8 cellular contexts compared by ENCODE assay signal in genomic region chr7:6589829-6590644, GRCh38. TPM values are rescaled to one million over a fixed set of nuclear protein-coding genes. Genes with fewer than 3 reads are reported as not detected.
A peak's percentile ranks its signal among the peaks of the same experiment; 100 is the strongest.
DNase-seq lines count a peak whose midpoint lies in the region; TF ChIP-seq lines count a peak whose summit lies in the region.

TSS of gene INTS15 (plus strand) at chr7:6590021. CDS start at chr7:6590284, 263 bp downstream.

- peak in 1 of 2 experiments; percentile 26; a peak in 1 of 4 replicates for TF ChIP-seq EP300 in SK-N-SH (IDR thresholded peaks at IDR 0.05; ENCODE audit: borderline replicate concordance in 1 of 2, low read depth in 1 of 2, low read length in 1 of 2)
- no peak for TF ChIP-seq EP300 in ovary (IDR thresholded peaks at IDR 0.05)

- CTCF ChIA-PET in SK-N-SH (lab: Yijun Ruan, JAX): interaction anchor here (0.5 to 4.2 kb wide), 35 partner anchors 8 to 723 kb away, joined by 3 to 65 read pairs (median 4); partner anchors contain the start of gene ZDHHC4

- H3K9me3 ChIP-seq in SK-N-SH (no peaks in the 10 kb centered on the region), ovary (no peaks in the 10 kb centered on the region), thymus (ENCODE audit: control insufficient read depth) (no peaks in the 10 kb centered on the region)

- H3F3A ChIP-seq in SK-N-SH (replicated peaks; ENCODE audit: insufficient read depth): peaks cover 12% of the 10 kb centered on the region

- H3K27me3 ChIP-seq in SK-N-SH (ENCODE audit: insufficient read depth) (no peaks in the 10 kb centered on the region), ovary (no peaks in the 10 kb centered on the region), thymus (ENCODE audit: control insufficient read depth, insufficient read depth) (no peaks in the 10 kb centered on the region)

- H3K4me3 ChIP-seq in SK-N-SH (ENCODE audit: low read depth in 2 of 2, low read length in 1 of 2) (peak within 1 kb of the TSS; percentile 63 to 99), ovary (peak within 1 kb of the TSS; percentile 80), thymus (ENCODE audit: low read length) (peak within 1 kb of the TSS; percentile 95)

- peak; percentile 59 for TF ChIP-seq POLR2A in ovary (IDR thresholded peaks at IDR 0.05)

- peak within 1 kb of the TSS; percentile 80 for H3K9ac ChIP-seq in SK-N-SH

- peaks cover 2 to 7% of the 10 kb centered on the region in 2 experiments; a peak in 1 of 4 replicates for H3K4me1 ChIP-seq in SK-N-SH (ENCODE audit: control insufficient read depth in 1 of 2, insufficient read depth in 2 of 2, low read depth in 1 of 2, low read length in 1 of 2)
- H3K4me1 ChIP-seq in ovary (ENCODE audit: insufficient read depth): no peaks in the 10 kb centered on the region
- peaks cover 7% of the 10 kb centered on the region for H3K4me1 ChIP-seq in thymus (ENCODE audit: control insufficient read depth, insufficient read depth, low read length)

- under 1% methylated on average over 33 of the region's 107 CpGs for WGBS in SK-N-SH (ENCODE audit: low lambda C conversion rate)
- WGBS in ovary, 3 donors: 0 to 1% (median 0%) methylated on average over 54 to 107 of the region's 107 CpGs
- WGBS in thymus: under 1% methylated on average over 107 of the region's 107 CpGs

- peak within 1 kb of the TSS; percentile 85 for H2AFZ ChIP-seq in SK-N-SH (ENCODE audit: low read depth)

- H3K27ac ChIP-seq in SK-N-SH (ENCODE audit: low read depth in 2 of 2, low read length in 1 of 2) (peak within 1 kb of the TSS; percentile 62 to 75; a peak in 3 of 4 replicates), ovary (peak within 1 kb of the TSS; percentile 68 to 70), thymus (ENCODE audit: low read depth) (peak within 1 kb of the TSS; percentile 99)

- intact Hi-C loops in ovary (cut with DNase I): loop anchor here in 1 of 4 donors (10.0 kb wide), 1 partner anchor 595 kb away; the partner anchor contains the start of gene C1GALT1

- H3K9me2 ChIP-seq in SK-N-SH: no peaks in the 10 kb centered on the region

- DNase-seq in GM04504 (ENCODE audit: low read depth): peak; percentile 58
- DNase-seq in GOT3 (lab: John Stamatoyannopoulos, UW): peak; percentile 68
- DNase-seq in LHCN-M2 (ENCODE audit: low read depth): peak; percentile 76
- peak; percentile 99 for DNase-seq in SK-N-SH
- DNase-seq in activated naive CD4-positive, alpha-beta T cell treated with anti-CD3 and anti-CD28 coated beads, Interleukin-2, amount 50 U/mL, for 16 hours: peak; percentile 83
- peak; percentile 83 for DNase-seq in glomerular visceral epithelial cell (ENCODE audit: extremely low spot score)
- peak; percentile 74 to 89 (median 83) for DNase-seq in ovary

- TF ChIP-seq CTCF in SK-N-SH (IDR thresholded peaks at IDR 0.05) (peak; percentile 62), ovary (IDR thresholded peaks at IDR 0.05) (peak; percentile 32 to 96 (median 93))

- H3K36me3 ChIP-seq in SK-N-SH (replicated peaks in 1 of 2; ENCODE audit: control insufficient read depth in 1 of 2, insufficient read depth in 2 of 2, low read length in 1 of 2): peaks cover 23 to 60% of the 10 kb centered on the region in 2 experiments
- H3K36me3 ChIP-seq in ovary: no peaks in the 10 kb centered on the region
- H3K36me3 ChIP-seq in thymus (ENCODE audit: control insufficient read depth, insufficient read depth): peaks cover 41% of the 10 kb centered on the region

- H4K20me1 ChIP-seq in SK-N-SH (ENCODE audit: insufficient read depth): no peaks in the 10 kb centered on the region

- TF ChIP-seq RAD21 in SK-N-SH (IDR thresholded peaks at IDR 0.05; ENCODE audit: low read length): peak; percentile 49

- peak within 1 kb of the TSS; percentile 96 for H3K4me2 ChIP-seq in SK-N-SH

- peaks cover 30% of the 10 kb centered on the region for H3K79me2 ChIP-seq in SK-N-SH (ENCODE audit: insufficient read depth)

- POLR2A ChIA-PET in SK-N-SH (lab: Yijun Ruan, JAX): interaction anchor here (0.6 to 2.9 kb wide), 7 partner anchors 10 to 201 kb away, joined by 3 to 16 read pairs (median 4); partner anchors contain the start of genes ZDHHC4, ZNF316 and ZNF853

TF ChIP-seq in SK-N-SH, 30 proteins besides CTCF, POLR2A, EP300 and RAD21:
- no peak for TF ChIP-seq RCOR1 (IDR thresholded peaks at IDR 0.05; ENCODE audit: low read length)
- TF ChIP-seq PBX3 (IDR thresholded peaks at IDR 0.05): peak; percentile 26; the same call in 1 of the 2 replicates
- peak; percentile 55; the same call in 1 of the 2 replicates for TF ChIP-seq REST (IDR thresholded peaks at IDR 0.05; ENCODE audit: low read depth, low read length)
- no peak for TF ChIP-seq CHD2 (IDR thresholded peaks at IDR 0.05; ENCODE audit: low read length, partially characterized antibody)
- TF ChIP-seq SIN3A (IDR thresholded peaks at IDR 0.05; ENCODE audit: borderline replicate concordance, low read depth, low read length): peak; percentile 91; the same call in 1 of the 2 replicates
- TF ChIP-seq GABPA (IDR thresholded peaks at IDR 0.05; ENCODE audit: low read depth): peak; percentile 69
- TF ChIP-seq USF1 (IDR thresholded peaks at IDR 0.05; ENCODE audit: borderline replicate concordance, low read depth): no peak
- peak; percentile 88 for TF ChIP-seq POLR2AphosphoS5 (IDR thresholded peaks at IDR 0.05; ENCODE audit: low read depth, low read length)
- peak; percentile 78 for TF ChIP-seq MXI1 (IDR thresholded peaks at IDR 0.05; ENCODE audit: low read depth, low read length)
- TF ChIP-seq SMC3 (IDR thresholded peaks at IDR 0.05; ENCODE audit: low read depth, low read length): peak; percentile 81
- no peak; the same call in none of the 2 replicates for TF ChIP-seq ELF1 (IDR thresholded peaks at IDR 0.05)
- TF ChIP-seq MAX (IDR thresholded peaks at IDR 0.05; ENCODE audit: low read depth): peak; percentile 65
- peak; percentile 96 for TF ChIP-seq TAF1 (IDR thresholded peaks at IDR 0.05; ENCODE audit: borderline replicate concordance, low read depth, low read length)
- TF ChIP-seq NRF1 (IDR thresholded peaks at IDR 0.05; ENCODE audit: low read depth, low read length): peak; percentile 52
- TF ChIP-seq YY1 (IDR thresholded peaks at IDR 0.05; ENCODE audit: low read depth): 0 out of 2 replicates have a peak, but pooled peaks have one; percentile 23

RNA-seq across cellular contexts. Expression of gene INTS15, which starts in this region (rescaled TPM):
- total RNA-seq in LHCN-M2 (2014; rRNA removed) (24.6 and 24.7 TPM in 2 replicates), ovary (10 to 100 TPM; 20.3 to 35.0 (median 30.4) TPM)
- polyA plus RNA-seq in LHCN-M2 (2012): 20.1 TPM
- polyA plus RNA-seq in SK-N-SH (2012; rRNA removed) (31.3 and 39.1 TPM in 2 replicates), ovary (10 to 100 TPM; 20.9 to 24.8 TPM), thymus (28.7 TPM)
- polyA plus RNA-seq in SK-N-SH (2012; cell fraction: cytosol; rRNA removed): 23.3 and 29.6 TPM in 2 replicates
- polyA plus RNA-seq in SK-N-SH (2012; cell fraction: nucleus; rRNA removed): 45.0 and 62.8 TPM in 2 replicates

Comparison
In these comparisons a context has a peak if more than half of its experiments do, and no peak if none do; other contexts are left out.
1. Peak in every context shown above with its lines: DNase-seq, H3K4me3 ChIP-seq and H3K27ac ChIP-seq.